1 cellular context compared by ENCODE assay signal in the genomic region with DNA sequence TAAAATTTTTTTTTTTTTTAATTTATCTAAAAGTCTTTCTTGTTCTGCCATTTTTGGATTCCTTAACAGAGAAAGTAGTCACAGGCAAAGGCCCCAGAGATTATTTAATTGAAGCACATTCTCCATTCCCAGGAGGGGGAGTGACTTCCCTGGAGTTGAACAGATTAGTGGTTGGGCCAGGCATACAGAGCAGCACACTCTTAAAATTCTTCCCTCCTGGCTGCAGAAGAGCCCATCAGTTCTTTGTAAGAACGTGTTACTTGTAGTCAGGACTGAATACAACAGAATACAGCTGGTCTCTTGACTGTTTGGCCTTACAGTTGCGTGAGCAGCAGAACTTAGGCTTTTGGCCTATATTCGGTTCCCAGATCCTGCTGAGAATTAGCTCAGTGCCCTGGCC.
TF ChIP-seq lines count a peak whose summit lies in the region.

No MANE protein-coding gene starts in this region.

TF ChIP-seq in GM23338, 12 proteins besides CTCF, POLR2A, EP300 and RAD21 (continued from another document):
- TF ChIP-seq, protein P1, sequence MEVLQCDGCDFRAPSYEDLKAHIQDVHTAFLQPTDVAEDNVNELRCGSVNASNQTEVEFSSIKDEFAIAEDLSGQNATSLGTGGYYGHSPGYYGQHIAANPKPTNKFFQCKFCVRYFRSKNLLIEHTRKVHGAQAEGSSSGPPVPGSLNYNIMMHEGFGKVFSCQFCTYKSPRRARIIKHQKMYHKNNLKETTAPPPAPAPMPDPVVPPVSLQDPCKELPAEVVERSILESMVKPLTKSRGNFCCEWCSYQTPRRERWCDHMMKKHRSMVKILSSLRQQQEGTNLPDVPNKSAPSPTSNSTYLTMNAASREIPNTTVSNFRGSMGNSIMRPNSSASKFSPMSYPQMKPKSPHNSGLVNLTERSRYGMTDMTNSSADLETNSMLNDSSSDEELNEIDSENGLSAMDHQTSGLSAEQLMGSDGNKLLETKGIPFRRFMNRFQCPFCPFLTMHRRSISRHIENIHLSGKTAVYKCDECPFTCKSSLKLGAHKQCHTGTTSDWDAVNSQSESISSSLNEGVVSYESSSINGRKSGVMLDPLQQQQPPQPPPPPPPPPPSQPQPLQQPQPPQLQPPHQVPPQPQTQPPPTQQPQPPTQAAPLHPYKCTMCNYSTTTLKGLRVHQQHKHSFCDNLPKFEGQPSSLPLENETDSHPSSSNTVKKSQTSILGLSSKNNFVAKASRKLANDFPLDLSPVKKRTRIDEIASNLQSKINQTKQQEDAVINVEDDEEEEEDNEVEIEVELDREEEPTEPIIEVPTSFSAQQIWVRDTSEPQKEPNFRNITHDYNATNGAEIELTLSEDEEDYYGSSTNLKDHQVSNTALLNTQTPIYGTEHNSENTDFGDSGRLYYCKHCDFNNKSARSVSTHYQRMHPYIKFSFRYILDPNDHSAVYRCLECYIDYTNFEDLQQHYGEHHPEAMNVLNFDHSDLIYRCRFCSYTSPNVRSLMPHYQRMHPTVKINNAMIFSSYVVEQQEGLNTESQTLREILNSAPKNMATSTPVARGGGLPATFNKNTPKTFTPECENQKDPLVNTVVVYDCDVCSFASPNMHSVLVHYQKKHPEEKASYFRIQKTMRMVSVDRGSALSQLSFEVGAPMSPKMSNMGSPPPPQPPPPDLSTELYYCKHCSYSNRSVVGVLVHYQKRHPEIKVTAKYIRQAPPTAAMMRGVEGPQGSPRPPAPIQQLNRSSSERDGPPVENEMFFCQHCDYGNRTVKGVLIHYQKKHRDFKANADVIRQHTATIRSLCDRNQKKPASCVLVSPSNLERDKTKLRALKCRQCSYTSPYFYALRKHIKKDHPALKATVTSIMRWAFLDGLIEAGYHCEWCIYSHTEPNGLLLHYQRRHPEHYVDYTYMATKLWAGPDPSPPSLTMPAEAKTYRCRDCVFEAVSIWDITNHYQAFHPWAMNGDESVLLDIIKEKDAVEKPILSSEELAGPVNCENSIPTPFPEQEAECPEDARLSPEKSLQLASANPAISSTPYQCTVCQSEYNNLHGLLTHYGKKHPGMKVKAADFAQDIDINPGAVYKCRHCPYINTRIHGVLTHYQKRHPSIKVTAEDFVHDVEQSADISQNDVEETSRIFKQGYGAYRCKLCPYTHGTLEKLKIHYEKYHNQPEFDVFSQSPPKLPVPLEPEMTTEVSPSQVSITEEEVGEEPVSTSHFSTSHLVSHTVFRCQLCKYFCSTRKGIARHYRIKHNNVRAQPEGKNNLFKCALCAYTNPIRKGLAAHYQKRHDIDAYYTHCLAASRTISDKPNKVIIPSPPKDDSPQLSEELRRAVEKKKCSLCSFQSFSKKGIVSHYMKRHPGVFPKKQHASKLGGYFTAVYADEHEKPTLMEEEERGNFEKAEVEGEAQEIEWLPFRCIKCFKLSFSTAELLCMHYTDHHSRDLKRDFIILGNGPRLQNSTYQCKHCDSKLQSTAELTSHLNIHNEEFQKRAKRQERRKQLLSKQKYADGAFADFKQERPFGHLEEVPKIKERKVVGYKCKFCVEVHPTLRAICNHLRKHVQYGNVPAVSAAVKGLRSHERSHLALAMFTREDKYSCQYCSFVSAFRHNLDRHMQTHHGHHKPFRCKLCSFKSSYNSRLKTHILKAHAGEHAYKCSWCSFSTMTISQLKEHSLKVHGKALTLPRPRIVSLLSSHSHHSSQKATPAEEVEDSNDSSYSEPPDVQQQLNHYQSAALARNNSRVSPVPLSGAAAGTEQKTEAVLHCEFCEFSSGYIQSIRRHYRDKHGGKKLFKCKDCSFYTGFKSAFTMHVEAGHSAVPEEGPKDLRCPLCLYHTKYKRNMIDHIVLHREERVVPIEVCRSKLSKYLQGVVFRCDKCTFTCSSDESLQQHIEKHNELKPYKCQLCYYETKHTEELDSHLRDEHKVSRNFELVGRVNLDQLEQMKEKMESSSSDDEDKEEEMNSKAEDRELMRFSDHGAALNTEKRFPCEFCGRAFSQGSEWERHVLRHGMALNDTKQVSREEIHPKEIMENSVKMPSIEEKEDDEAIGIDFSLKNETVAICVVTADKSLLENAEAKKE (CRISPR knock-in tag; IDR thresholded peaks at IDR 0.05): no peak
- TF ChIP-seq ZNF331 (CRISPR knock-in tag; IDR thresholded peaks at IDR 0.05; ENCODE audit: low read depth) (no peak), ZNF114 (CRISPR knock-in tag; IDR thresholded peaks at IDR 0.05) (no peak), EZH2phosphoT487 (IDR thresholded peaks at IDR 0.05; ENCODE audit: unreplicated experiment) (no peak), POLR2AphosphoS5 (IDR thresholded peaks at IDR 0.05; ENCODE audit: low read depth) (no peak)
- TF ChIP-seq, protein P2, sequence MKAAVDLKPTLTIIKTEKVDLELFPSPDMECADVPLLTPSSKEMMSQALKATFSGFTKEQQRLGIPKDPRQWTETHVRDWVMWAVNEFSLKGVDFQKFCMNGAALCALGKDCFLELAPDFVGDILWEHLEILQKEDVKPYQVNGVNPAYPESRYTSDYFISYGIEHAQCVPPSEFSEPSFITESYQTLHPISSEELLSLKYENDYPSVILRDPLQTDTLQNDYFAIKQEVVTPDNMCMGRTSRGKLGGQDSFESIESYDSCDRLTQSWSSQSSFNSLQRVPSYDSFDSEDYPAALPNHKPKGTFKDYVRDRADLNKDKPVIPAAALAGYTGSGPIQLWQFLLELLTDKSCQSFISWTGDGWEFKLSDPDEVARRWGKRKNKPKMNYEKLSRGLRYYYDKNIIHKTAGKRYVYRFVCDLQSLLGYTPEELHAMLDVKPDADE (IDR thresholded peaks at IDR 0.05): no peak
